ENCODE assay signal across 40 cellular contexts in the genomic region with DNA sequence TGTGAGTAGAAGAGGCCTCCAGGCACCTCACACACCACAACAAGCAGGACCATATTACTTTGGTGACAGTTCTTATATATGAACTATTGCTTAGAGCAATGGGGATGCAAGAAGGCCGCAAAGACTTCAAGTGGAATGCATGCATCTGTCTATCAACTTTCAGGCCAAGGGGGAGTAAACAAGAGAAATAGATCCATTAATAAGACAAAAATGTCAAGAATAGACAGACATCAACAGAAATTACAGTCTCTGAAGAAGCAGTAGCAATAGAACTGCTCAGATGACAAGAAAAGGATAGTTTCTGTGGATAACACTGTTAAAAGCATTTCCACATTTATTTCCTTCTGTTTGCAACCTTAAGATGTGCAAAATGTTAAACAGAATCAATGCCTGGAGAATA.
"Had no signal": no experiment of that assay in that cellular context is flagged by ENCODE, and none has a peak within 500 bp of the region (broad histone marks: within the 10 kb centered on the region; RNA-seq: fewer than 3 reads in every experiment).

No MANE protein-coding gene starts in this region.

- H3K27me3 Mint-ChIP-seq: activated naive CD4-positive, alpha-beta T cell treated with anti-CD3 and anti-CD28 coated beads, Interleukin-2, amount 10 ng/mL, durations not matched to agents 7 days and 5 days; activated naive CD4-positive, alpha-beta T cell treated with anti-CD3 and anti-CD28 coated beads, Interleukin-2, amount 50 U/mL, for 24 hours; activated naive CD8-positive, alpha-beta T cell; activated naive CD8-positive, alpha-beta T cell treated with anti-CD3 and anti-CD28 coated beads for 36 hours; activated naive CD8-positive, alpha-beta T cell treated with anti-CD3 and anti-CD28 coated beads, Interleukin-2, amount 10 ng/mL, durations not matched to agents 7 days and 5 days; activated naive CD8-positive, alpha-beta T cell treated with anti-CD3 and anti-CD28 coated beads, Interleukin-2, amount 50 U/mL, for 24 hours; activated T-cell treated with anti-CD3 and anti-CD28 coated beads, Interleukin-2, amount 50 U/mL, for 24 hours; activated T-helper 17 cell treated with anti-CD3 and anti-CD28 coated beads, Interleukin-2, amount 50 U/mL, for 72 hours; central memory CD8-positive, alpha-beta T cell had no signal

- H3K27ac ChIP-seq: adrenal gland, ascending aorta, body of pancreas, brain microvascular endothelial cell, breast epithelium, cardiac muscle cell had no signal

- H3K36me3 ChIP-seq: adrenal gland, ascending aorta, brain microvascular endothelial cell, breast epithelium, cardiac muscle cell had no signal

- H3K4me3 Mint-ChIP-seq: activated naive CD4-positive, alpha-beta T cell treated with anti-CD3 and anti-CD28 coated beads for 36 hours; activated naive CD4-positive, alpha-beta T cell treated with anti-CD3 and anti-CD28 coated beads, Interleukin-2, amount 10 ng/mL, durations not matched to agents 7 days and 5 days; activated naive CD4-positive, alpha-beta T cell treated with anti-CD3 and anti-CD28 coated beads, Interleukin-2, amount 50 U/mL, for 24 hours; activated naive CD8-positive, alpha-beta T cell; activated naive CD8-positive, alpha-beta T cell treated with anti-CD3 and anti-CD28 coated beads for 36 hours; activated naive CD8-positive, alpha-beta T cell treated with anti-CD3 and anti-CD28 coated beads, Interleukin-2, amount 10 ng/mL, durations not matched to agents 7 days and 5 days; activated naive CD8-positive, alpha-beta T cell treated with anti-CD3 and anti-CD28 coated beads, Interleukin-2, amount 50 U/mL, for 24 hours; activated T-cell treated with anti-CD3 and anti-CD28 coated beads, Interleukin-2, amount 50 U/mL, for 24 hours; activated T-cell treated with anti-CD3 and anti-CD28 coated beads, Interleukin-2, amount 50 U/mL, for 4 hours; activated T-cell treated with anti-CD3 and anti-CD28 coated beads, Interleukin-2, amount 50 U/mL, for 72 hours; activated T-helper 1 cell treated with anti-CD3 and anti-CD28 coated beads, Interleukin-12 subunit alpha, Interleukin-12 subunit beta, Interleukin-2, Interleukin-4 antibody, amounts not matched to agents 30 ng/mL and 10 ng/mL and 1 ng/mL, durations not matched to agents 14 hours and 24 hours and 36 hours; activated T-helper 17 cell treated with anti-CD3 and anti-CD28 coated beads, Interleukin-2, amount 50 U/mL, for 72 hours; brain; central memory CD8-positive, alpha-beta T cell had no signal

- H3K4me1 Mint-ChIP-seq: activated naive CD4-positive, alpha-beta T cell treated with anti-CD3 and anti-CD28 coated beads, Interleukin-2, amount 10 ng/mL, durations not matched to agents 7 days and 5 days; activated naive CD4-positive, alpha-beta T cell treated with anti-CD3 and anti-CD28 coated beads, Interleukin-2, amount 50 U/mL, for 24 hours; activated naive CD8-positive, alpha-beta T cell treated with anti-CD3 and anti-CD28 coated beads for 36 hours; activated naive CD8-positive, alpha-beta T cell treated with anti-CD3 and anti-CD28 coated beads, Interleukin-2, amount 10 ng/mL, durations not matched to agents 7 days and 5 days; activated naive CD8-positive, alpha-beta T cell treated with anti-CD3 and anti-CD28 coated beads, Interleukin-2, amount 50 U/mL, for 24 hours; activated T-helper 17 cell treated with anti-CD3 and anti-CD28 coated beads, Interleukin-2, amount 50 U/mL, for 72 hours; central memory CD8-positive, alpha-beta T cell had no signal

- H3K9me3 ChIP-seq: ascending aorta, body of pancreas had no signal

- H3K4me3 ChIP-seq: adrenal gland, ascending aorta, body of pancreas, breast epithelium, cardiac muscle cell had no signal

- FAIRE-seq: astrocyte, bronchial epithelial cell had no signal

- ATAC-seq: activated naive CD4-positive, alpha-beta T cell treated with anti-CD3 and anti-CD28 coated beads, Interleukin-2, amount 50 U/mL, for 72 hours; activated naive CD8-positive, alpha-beta T cell treated with anti-CD3 and anti-CD28 coated beads, Interleukin-2, amount 50 U/mL, for 24 hours; activated T-cell treated with anti-CD3 and anti-CD28 coated beads, Interleukin-2, amount 50 U/mL, for 4 hours; activated T-cell treated with anti-CD3 and anti-CD28 coated beads, Interleukin-2, amount 50 U/mL, for 72 hours; activated T-helper 17 cell treated with anti-CD3 and anti-CD28 coated beads, Interleukin-2, amount 50 U/mL, for 72 hours; body of pancreas had no signal

- H3K27me3 ChIP-seq: adrenal gland, ascending aorta, body of pancreas, brain microvascular endothelial cell, breast epithelium, cardiac muscle cell had no signal

- H3K4me1 ChIP-seq: adrenal gland, ascending aorta, body of pancreas, breast epithelium had no signal

- DNase-seq: activated effector memory CD4-positive, alpha-beta T cell treated with anti-CD3 and anti-CD28 coated beads, Interleukin-2, amount 50 U/mL, for 16 hours; activated effector memory CD4-positive, alpha-beta T cell treated with Interleukin-2 at 50 U/mL for 16 hours; activated gamma-delta T cell; activated gamma-delta T cell treated with Interleukin-2 at 50 U/mL for 16 hours; activated naive CD4-positive, alpha-beta T cell; activated naive CD4-positive, alpha-beta T cell treated with anti-CD3 and anti-CD28 coated beads for 36 hours; activated naive CD4-positive, alpha-beta T cell treated with anti-CD3 and anti-CD28 coated beads, Interleukin-2, amount 10 ng/mL, durations not matched to agents 7 days and 5 days; activated naive CD4-positive, alpha-beta T cell treated with anti-CD3 and anti-CD28 coated beads, Interleukin-2, amount 50 U/mL, for 16 hours; activated naive CD4-positive, alpha-beta T cell treated with Interleukin-2 at 50 U/mL for 16 hours; activated naive CD8-positive, alpha-beta T cell treated with anti-CD3 and anti-CD28 coated beads for 36 hours; activated naive CD8-positive, alpha-beta T cell treated with anti-CD3 and anti-CD28 coated beads, Interleukin-2, amount 10 ng/mL, durations not matched to agents 7 days and 5 days; activated naive CD8-positive, alpha-beta T cell treated with anti-CD3 and anti-CD28 coated beads, Interleukin-2, amount 50 U/mL, for 24 hours; activated T-cell treated with anti-CD3 and anti-CD28 coated beads, Interleukin-2, amount 50 U/mL, for 1 hour; activated T-cell treated with anti-CD3 and anti-CD28 coated beads, Interleukin-2, amount 50 U/mL, for 24 hours; activated T-cell treated with anti-CD3 and anti-CD28 coated beads, Interleukin-2, amount 50 U/mL, for 4 hours; activated T-cell treated with anti-CD3 and anti-CD28 coated beads, Interleukin-2, amount 50 U/mL, for 48 hours; activated T-cell treated with anti-CD3 and anti-CD28 coated beads, Interleukin-2, amount 50 U/mL, for 72 hours; adrenal gland; amniotic stem cell; amygdala; anterior cingulate cortex; aorta; body of pancreas; brain microvascular endothelial cell; caudate nucleus; central memory CD4-positive, alpha-beta T cell; cerebellar nuclear complex had no signal

- H3K36me3 Mint-ChIP-seq: activated naive CD4-positive, alpha-beta T cell treated with anti-CD3 and anti-CD28 coated beads, Interleukin-2, amount 10 ng/mL, durations not matched to agents 7 days and 5 days; activated naive CD4-positive, alpha-beta T cell treated with anti-CD3 and anti-CD28 coated beads, Interleukin-2, amount 50 U/mL, for 24 hours; activated naive CD4-positive, alpha-beta T cell treated with anti-CD3 and anti-CD28 coated beads, Interleukin-2, amount 50 U/mL, for 72 hours; activated naive CD8-positive, alpha-beta T cell; activated naive CD8-positive, alpha-beta T cell treated with anti-CD3 and anti-CD28 coated beads for 36 hours; activated naive CD8-positive, alpha-beta T cell treated with anti-CD3 and anti-CD28 coated beads, Interleukin-2, amount 10 ng/mL, durations not matched to agents 7 days and 5 days; brain had no signal

- H3K27ac Mint-ChIP-seq: activated naive CD4-positive, alpha-beta T cell treated with anti-CD3 and anti-CD28 coated beads for 36 hours; activated naive CD4-positive, alpha-beta T cell treated with anti-CD3 and anti-CD28 coated beads, Interleukin-2, amount 10 ng/mL, durations not matched to agents 7 days and 5 days; activated naive CD4-positive, alpha-beta T cell treated with anti-CD3 and anti-CD28 coated beads, Interleukin-2, amount 50 U/mL, for 24 hours; activated naive CD4-positive, alpha-beta T cell treated with anti-CD3 and anti-CD28 coated beads, Interleukin-2, amount 50 U/mL, for 72 hours; activated naive CD8-positive, alpha-beta T cell; activated naive CD8-positive, alpha-beta T cell treated with anti-CD3 and anti-CD28 coated beads for 36 hours; activated naive CD8-positive, alpha-beta T cell treated with anti-CD3 and anti-CD28 coated beads, Interleukin-2, amount 10 ng/mL, durations not matched to agents 7 days and 5 days; activated naive CD8-positive, alpha-beta T cell treated with anti-CD3 and anti-CD28 coated beads, Interleukin-2, amount 50 U/mL, for 24 hours; activated T-cell treated with anti-CD3 and anti-CD28 coated beads, Interleukin-2, amount 50 U/mL, for 24 hours; activated T-cell treated with anti-CD3 and anti-CD28 coated beads, Interleukin-2, amount 50 U/mL, for 72 hours; activated T-helper 1 cell treated with anti-CD3 and anti-CD28 coated beads, Interleukin-12 subunit alpha, Interleukin-12 subunit beta, Interleukin-2, Interleukin-4 antibody, amounts not matched to agents 30 ng/mL and 10 ng/mL and 1 ng/mL, durations not matched to agents 14 hours and 24 hours and 36 hours; activated T-helper 17 cell treated with anti-CD3 and anti-CD28 coated beads, Interleukin-2, amount 50 U/mL, for 72 hours; activated T-helper 2 cell treated with anti-CD3 and anti-CD28 coated beads, Interferon-gamma antibody, Interleukin-2, Interleukin-4, amounts not matched to agents 10 μg/mL and 5 μg/mL and 100 μg/mL, durations not matched to agents 14 hours and 24 hours and 36 hours; brain had no signal
